In the genomic region with DNA sequence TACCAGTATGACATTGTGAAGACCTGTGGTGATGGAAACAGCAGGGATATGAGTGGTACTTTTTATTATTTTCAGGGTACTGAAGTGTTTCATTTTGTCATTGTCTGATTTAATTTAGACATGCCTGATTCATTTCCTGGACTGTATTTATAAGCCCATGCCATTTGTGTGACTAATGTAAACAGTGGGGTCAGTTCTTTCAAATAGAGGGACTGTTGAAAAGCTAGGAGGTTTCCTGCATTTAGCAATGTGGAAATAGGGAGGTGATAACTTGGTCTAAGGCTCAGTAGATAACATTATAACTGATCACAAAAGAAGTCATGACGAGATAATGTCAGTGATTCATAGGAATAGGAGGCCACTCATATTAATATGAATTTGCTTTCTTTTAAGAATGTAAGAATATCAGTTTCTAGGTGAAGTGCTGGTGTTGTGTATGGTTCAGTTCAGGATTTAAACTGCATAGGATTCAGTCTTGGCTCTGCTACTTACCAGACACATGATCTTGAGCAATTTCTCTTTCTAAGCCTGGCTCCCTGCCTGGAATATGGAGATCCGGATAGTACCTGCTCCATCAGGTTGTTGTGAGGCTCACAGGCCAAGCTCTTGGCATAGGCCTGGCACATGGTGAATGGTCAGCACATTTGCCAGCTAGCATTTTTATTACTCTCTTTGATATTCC, we compare ENCODE assay signal across 9 cellular contexts. TPM values are rescaled to one million over a fixed set of nuclear protein-coding genes. Genes with fewer than 3 reads are reported as not detected.
A peak's percentile ranks its signal among the peaks of the same experiment; 100 is the strongest.
DNase-seq lines count a peak whose midpoint lies in the region; ATAC-seq and TF ChIP-seq lines count a peak whose summit lies in the region.
"Had no signal": no experiment of that assay in that cellular context is flagged by ENCODE, and none has a peak within 500 bp of the region (broad histone marks: within the 10 kb centered on the region; RNA-seq: fewer than 3 reads in every experiment).

No MANE protein-coding gene starts in this region.

- intact Hi-C loops in activated CD4-positive, alpha-beta T cell treated with anti-CD3 and anti-CD28 coated beads for 36 hours (cut with DNase I, micrococcal nuclease), result loop anchor here in 1 of 2 experiments (10.0 kb wide), 1 partner anchor 197 kb away; no protein-coding TSS in a partner anchor
- intact Hi-C loops in right cardiac atrium (cut with DNase I), result no loop called here

- peaks cover 67% of the 10 kb centered on the region for H3K4me1 Mint-ChIP-seq in activated CD4-positive, alpha-beta T cell treated with anti-CD3 and anti-CD28 coated beads for 36 hours
- no peaks in the 10 kb centered on the region for H3K4me1 Mint-ChIP-seq in glutamatergic neuron (ENCODE audit: low read depth, unreplicated experiment)

- H3K27me3 Mint-ChIP-seq in activated CD4-positive, alpha-beta T cell treated with anti-CD3 and anti-CD28 coated beads for 36 hours, result no peaks in the 10 kb centered on the region
- H3K27me3 Mint-ChIP-seq in glutamatergic neuron (ENCODE audit: unreplicated experiment), result peaks cover 5% of the 10 kb centered on the region

- peak; percentile 63 for ATAC-seq in activated CD4-positive, alpha-beta T cell treated with anti-CD3 and anti-CD28 coated beads for 36 hours
- ATAC-seq in right cardiac atrium, result peak; percentile 64 to 94
- peak; percentile 68 for ATAC-seq in thoracic aorta (ENCODE audit: insufficient number of reproducible peaks, low FRiP score, low read depth)
- no peak for ATAC-seq in HG02798 (IDR thresholded peaks at IDR 0.05; ENCODE audit: poor library complexity, unreplicated experiment)

- CTCF ChIA-PET in activated CD4-positive, alpha-beta T cell treated with anti-CD3 and anti-CD28 coated beads for 36 hours (lab: Charles Lee), result interaction anchor here (0.6 to 1.3 kb wide), 4 partner anchors 10 to 38 kb away, joined by 3 to 4 read pairs (median 4); no protein-coding TSS in a partner anchor

- H3K36me3 Mint-ChIP-seq in activated CD4-positive, alpha-beta T cell treated with anti-CD3 and anti-CD28 coated beads for 36 hours (ENCODE audit: low read depth), result peaks cover 4% of the 10 kb centered on the region
- H3K36me3 Mint-ChIP-seq in glutamatergic neuron (ENCODE audit: unreplicated experiment), result no peaks in the 10 kb centered on the region

- peak overlapping the region; percentile 36 for H3K4me3 ChIP-seq in WI38 (ENCODE audit: low read depth, low read length)
- no peak overlapping the region for H3K4me3 ChIP-seq in right cardiac atrium (ENCODE audit: low read length)
- no peak overlapping the region for H3K4me3 ChIP-seq in thoracic aorta

- H3K4me1 ChIP-seq in right cardiac atrium (ENCODE audit: control insufficient read depth, insufficient read depth, low read length) (no peaks in the 10 kb centered on the region), thoracic aorta (ENCODE audit: control insufficient read depth in 1 of 2, low read depth in 2 of 2) (no peaks in the 10 kb centered on the region)

- whole genome bisulfite sequencing in right cardiac atrium, result 50% methylated on average over 2 of the region's 2 CpGs

- H3K9me3 Mint-ChIP-seq in activated CD4-positive, alpha-beta T cell treated with anti-CD3 and anti-CD28 coated beads for 36 hours (ENCODE audit: low read depth), result no peaks in the 10 kb centered on the region
- no peaks in the 10 kb centered on the region for H3K9me3 Mint-ChIP-seq in glutamatergic neuron (ENCODE audit: unreplicated experiment)

- DNase-seq in activated CD4-positive, alpha-beta T cell treated with anti-CD3 and anti-CD28 coated beads for 36 hours, result no peak
- no peak for DNase-seq in activated CD4-positive, alpha-beta T cell treated with anti-CD3 and anti-CD28 coated beads for 1 hour
- DNase-seq in right cardiac atrium, result no peak
- DNase-seq in thoracic aorta (ENCODE audit: low spot score), result no peak
- no peak for DNase-seq in germinal center (ENCODE audit: low spot score)
- no peak for DNase-seq in glutamatergic neuron
- DNase-seq: T1000 had no signal

- TF ChIP-seq CTCF in WI38 (IDR thresholded peaks at IDR 0.05; ENCODE audit: low read depth, low read length) (no peak), thoracic aorta (IDR thresholded peaks at IDR 0.05) (no peak), glutamatergic neuron (IDR thresholded peaks at IDR 0.05; ENCODE audit: partially characterized antibody, unreplicated experiment) (no peak)

- H3K27me3 ChIP-seq in right cardiac atrium (ENCODE audit: control insufficient read depth, insufficient read depth) (no peaks in the 10 kb centered on the region), thoracic aorta (replicated peaks; ENCODE audit: insufficient read depth) (no peaks in the 10 kb centered on the region)

- no peak overlapping the region for H3K4me3 Mint-ChIP-seq in activated CD4-positive, alpha-beta T cell treated with anti-CD3 and anti-CD28 coated beads for 36 hours
- H3K4me3 Mint-ChIP-seq in glutamatergic neuron (ENCODE audit: unreplicated experiment), result no peak overlapping the region

- H3K36me3 ChIP-seq in thoracic aorta, result no peaks in the 10 kb centered on the region

- peak overlapping the region; percentile 57 for H3K27ac ChIP-seq in right cardiac atrium (ENCODE audit: low read length)
- H3K27ac ChIP-seq in thoracic aorta, result peak overlapping the region in 1 of 2 donors; percentile 42

- H3K9me3 ChIP-seq in right cardiac atrium (ENCODE audit: control insufficient read depth, low read length) (no peaks in the 10 kb centered on the region), thoracic aorta (no peaks in the 10 kb centered on the region)

- H3K27ac Mint-ChIP-seq in activated CD4-positive, alpha-beta T cell treated with anti-CD3 and anti-CD28 coated beads for 36 hours, result peak overlapping the region; percentile 47
- H3K27ac Mint-ChIP-seq in glutamatergic neuron (ENCODE audit: unreplicated experiment), result no peak overlapping the region

- POLR2A ChIA-PET in activated CD4-positive, alpha-beta T cell treated with anti-CD3 and anti-CD28 coated beads for 36 hours (lab: Charles Lee), result interaction anchor here (0.6 to 0.8 kb wide), 3 partner anchors 22 to 823 kb away, joined by 4 to 11 read pairs (median 4); no protein-coding TSS in a partner anchor

RNA-seq across cellular contexts. Expression of a gene that starts 7.5 kb away (rescaled TPM):
- total RNA-seq in activated CD4-positive, alpha-beta T cell treated with anti-CD3 and anti-CD28 coated beads for 36 hours, result 10 to 100 TPM in 1 of 2 experiments, 1 to 10 TPM in 1; 8.2 to 14.2 TPM
- total RNA-seq in right cardiac atrium, result 1 to 10 TPM; 3.0 to 5.0 (median 4.3) TPM
- 2.7 TPM for polyA plus RNA-seq in right cardiac atrium
- total RNA-seq in thoracic aorta, result 10 to 100 TPM in 1 of 2 donors, 1 to 10 TPM in 1; 6.9 to 13.9 TPM
- total RNA-seq in glutamatergic neuron (ENCODE audit: unreplicated experiment), result 1.4 TPM
